Comparison of ENCODE assay signal across 8 cellular contexts in the genomic region with DNA sequence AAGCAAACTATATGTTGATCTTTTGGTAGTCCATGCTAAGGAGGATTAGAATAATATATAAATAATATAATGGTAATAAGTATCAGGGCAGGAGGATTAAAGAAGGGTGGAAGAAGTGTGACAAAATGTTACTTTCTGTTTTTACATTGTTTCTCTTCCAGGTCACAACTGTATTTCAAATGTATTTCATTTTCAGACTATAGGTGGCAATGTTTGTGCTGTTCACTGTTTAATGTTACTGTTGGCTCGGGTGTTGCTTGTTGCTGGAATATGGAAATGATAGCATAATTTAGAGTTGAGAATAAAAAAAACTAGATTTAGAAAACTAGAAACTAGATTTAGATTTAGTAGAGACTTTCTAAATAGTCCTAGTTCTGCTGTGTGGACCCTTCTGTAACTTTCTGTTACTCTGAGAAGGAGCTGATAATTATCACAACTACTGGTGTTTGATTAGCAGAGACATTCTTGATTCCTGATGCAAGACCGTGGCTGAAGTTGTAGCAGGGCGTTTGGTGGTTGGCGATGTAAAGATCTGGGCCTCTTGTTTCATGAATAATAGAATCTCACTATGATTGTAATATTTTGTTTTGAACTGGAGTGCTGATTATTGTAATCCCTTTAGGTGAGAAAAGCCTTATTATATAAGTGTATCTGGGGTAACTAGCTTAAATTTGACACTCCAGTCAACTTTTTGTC. TPM values are rescaled to one million over a fixed set of nuclear protein-coding genes. Genes with fewer than 3 reads are reported as not detected.
DNase-seq lines count a peak whose midpoint lies in the region; ATAC-seq and TF ChIP-seq lines count a peak whose summit lies in the region.

No MANE protein-coding gene starts in this region.

- no peaks in the 10 kb centered on the region for H3K4me1 Mint-ChIP-seq in activated T-helper 1 cell treated with anti-CD3 and anti-CD28 coated beads, Interleukin-12 subunit alpha, Interleukin-12 subunit beta, Interleukin-2, Interleukin-4 antibody, amounts not matched to agents 30 ng/mL and 10 ng/mL and 1 ng/mL, durations not matched to agents 14 hours and 24 hours and 36 hours (ENCODE audit: low read depth)
- peaks cover 46% of the 10 kb centered on the region for H3K4me1 Mint-ChIP-seq in nephron progenitor cell

- peak; percentile 14 to 58 for DNase-seq in lung microvascular endothelial cell (ENCODE audit: low read depth in 2 of 2)
- no peak for DNase-seq in activated naive CD4-positive, alpha-beta T cell (lab: John Stamatoyannopoulos, UW)
- DNase-seq in activated T-helper 1 cell treated with anti-CD3 and anti-CD28 coated beads, Interleukin-12 subunit alpha, Interleukin-12 subunit beta, Interleukin-2, Interleukin-4 antibody, amounts not matched to agents 30 ng/mL and 10 ng/mL and 1 ng/mL, durations not matched to agents 14 hours and 24 hours and 36 hours (ENCODE audit: low spot score): no peak
- DNase-seq in nephron progenitor cell: no peak

- no peak overlapping the region for H3K27ac Mint-ChIP-seq in activated T-helper 1 cell treated with anti-CD3 and anti-CD28 coated beads, Interleukin-12 subunit alpha, Interleukin-12 subunit beta, Interleukin-2, Interleukin-4 antibody, amounts not matched to agents 30 ng/mL and 10 ng/mL and 1 ng/mL, durations not matched to agents 14 hours and 24 hours and 36 hours
- H3K27ac Mint-ChIP-seq in nephron progenitor cell: no peak overlapping the region

- peak overlapping the region; percentile 45 for H3K27ac ChIP-seq in VCaP

- no peak overlapping the region for H3K4me3 Mint-ChIP-seq in activated T-helper 1 cell treated with anti-CD3 and anti-CD28 coated beads, Interleukin-12 subunit alpha, Interleukin-12 subunit beta, Interleukin-2, Interleukin-4 antibody, amounts not matched to agents 30 ng/mL and 10 ng/mL and 1 ng/mL, durations not matched to agents 14 hours and 24 hours and 36 hours
- H3K4me3 Mint-ChIP-seq in nephron progenitor cell: no peak overlapping the region

- TF ChIP-seq CTCF in GM12875 (IDR thresholded peaks at IDR 0.05; ENCODE audit: borderline replicate concordance, insufficient read depth, low read depth, low read length) (0 out of 2 replicates have a peak, but pooled peaks have one; percentile 14), VCaP (conservative IDR thresholded peaks at IDR 0.05) (peak; percentile 75), nephron progenitor cell (IDR thresholded peaks at IDR 0.05) (no peak)

- H3K9me3 Mint-ChIP-seq in activated T-helper 1 cell treated with anti-CD3 and anti-CD28 coated beads, Interleukin-12 subunit alpha, Interleukin-12 subunit beta, Interleukin-2, Interleukin-4 antibody, amounts not matched to agents 30 ng/mL and 10 ng/mL and 1 ng/mL, durations not matched to agents 14 hours and 24 hours and 36 hours: no peaks in the 10 kb centered on the region
- peaks cover 4% of the 10 kb centered on the region for H3K9me3 Mint-ChIP-seq in nephron progenitor cell

- peak; percentile 77 for ATAC-seq in HG02981 (IDR thresholded peaks at IDR 0.05; ENCODE audit: unreplicated experiment)
- no peak for ATAC-seq in HG03521 (IDR thresholded peaks at IDR 0.05; ENCODE audit: unreplicated experiment)

- peaks cover 9% of the 10 kb centered on the region for H3K27me3 Mint-ChIP-seq in activated T-helper 1 cell treated with anti-CD3 and anti-CD28 coated beads, Interleukin-12 subunit alpha, Interleukin-12 subunit beta, Interleukin-2, Interleukin-4 antibody, amounts not matched to agents 30 ng/mL and 10 ng/mL and 1 ng/mL, durations not matched to agents 14 hours and 24 hours and 36 hours (ENCODE audit: insufficient read depth)
- peaks cover 5% of the 10 kb centered on the region for H3K27me3 Mint-ChIP-seq in nephron progenitor cell (ENCODE audit: low read depth, poor library complexity)

- intact Hi-C loops in activated T-helper 1 cell treated with anti-CD3 and anti-CD28 coated beads, Interleukin-12 subunit alpha, Interleukin-12 subunit beta, Interleukin-2, Interleukin-4 antibody, amounts not matched to agents 30 ng/mL and 10 ng/mL and 1 ng/mL, durations not matched to agents 14 hours and 24 hours and 36 hours (cut with micrococcal nuclease): no loop called here

- no peaks in the 10 kb centered on the region for H3K36me3 Mint-ChIP-seq in activated T-helper 1 cell treated with anti-CD3 and anti-CD28 coated beads, Interleukin-12 subunit alpha, Interleukin-12 subunit beta, Interleukin-2, Interleukin-4 antibody, amounts not matched to agents 30 ng/mL and 10 ng/mL and 1 ng/mL, durations not matched to agents 14 hours and 24 hours and 36 hours (ENCODE audit: low read depth)
- peaks cover 13% of the 10 kb centered on the region for H3K36me3 Mint-ChIP-seq in nephron progenitor cell (ENCODE audit: low read depth)

- H3K4me3 ChIP-seq in GM12875 (ENCODE audit: low read depth, low read length): no peak overlapping the region

RNA-seq across cellular contexts. Expression of gene NEDD4L, which starts 7.9 kb away (rescaled TPM):
- 9.7 and 10.5 TPM in 2 replicates for total RNA-seq in lung microvascular endothelial cell
- 3.4 and 3.8 TPM in 2 replicates for total RNA-seq in activated T-helper 1 cell treated with anti-CD3 and anti-CD28 coated beads, Interleukin-12 subunit alpha, Interleukin-12 subunit beta, Interleukin-2, Interleukin-4 antibody, amounts not matched to agents 30 ng/mL and 10 ng/mL and 1 ng/mL, durations not matched to agents 14 hours and 24 hours and 36 hours

Comparison
In these comparisons a context has a peak if more than half of its experiments do, and no peak if none do; other contexts are left out.
1. DNase-seq: peak in lung microvascular endothelial cell (2 of 2); none in activated naive CD4-positive, alpha-beta T cell (0 of 4), activated T-helper 1 cell treated with anti-CD3 and anti-CD28 coated beads, Interleukin-12 subunit alpha, Interleukin-12 subunit beta, Interleukin-2, Interleukin-4 antibody, amounts not matched to agents 30 ng/mL and 10 ng/mL and 1 ng/mL, durations not matched to agents 14 hours and 24 hours and 36 hours (single experiment) and nephron progenitor cell (single experiment).